8 cellular contexts compared by ENCODE assay signal in the genomic region with DNA sequence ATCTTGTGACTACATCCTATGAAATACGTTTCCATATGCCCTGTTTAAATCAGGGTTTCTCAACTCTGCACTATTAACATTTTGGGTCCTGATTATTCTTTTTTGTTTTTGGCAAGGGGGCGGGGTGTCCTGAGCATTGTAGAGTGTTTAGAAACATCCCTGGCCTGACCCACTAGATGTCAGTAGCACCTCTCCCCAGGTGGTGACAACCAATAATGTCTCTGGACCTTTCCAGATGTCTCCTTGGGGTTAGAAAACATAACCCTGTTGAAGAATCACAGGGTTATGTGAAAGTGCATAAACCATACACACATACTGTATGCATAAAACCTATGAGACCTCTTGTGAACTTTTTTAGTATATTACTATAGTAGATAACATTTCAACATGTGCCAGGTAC. TPM values are rescaled to one million over a fixed set of nuclear protein-coding genes. Genes with fewer than 3 reads are reported as not detected.
A peak's percentile ranks its signal among the peaks of the same experiment; 100 is the strongest.
DNase-seq lines count a peak whose midpoint lies in the region; TF ChIP-seq lines count a peak whose summit lies in the region.

No MANE protein-coding gene starts in this region.

- peaks cover 30% of the 10 kb centered on the region for H3K4me1 Mint-ChIP-seq in activated naive CD8-positive, alpha-beta T cell treated with anti-CD3 and anti-CD28 coated beads for 36 hours

- H3K4me3 ChIP-seq in DOHH2 (ENCODE audit: low read length), result peak overlapping the region; percentile 100
- peak overlapping the region; percentile 98 to 99 for H3K4me3 ChIP-seq in muscle layer of duodenum (ENCODE audit: low read depth in 1 of 2, low read length in 2 of 2)
- no peak overlapping the region for H3K4me3 ChIP-seq in SJCRH30

- peak overlapping the region; percentile 72 for H3K27ac ChIP-seq in DOHH2 (ENCODE audit: low read depth, low read length)
- no peak overlapping the region for H3K27ac ChIP-seq in muscle layer of duodenum (ENCODE audit: low read length)
- H3K27ac ChIP-seq in SJCRH30, result no peak overlapping the region
- H3K27ac ChIP-seq in caudate nucleus (ENCODE audit: low read depth, low read length), result no peak overlapping the region

- no peaks in the 10 kb centered on the region for H3K9me3 Mint-ChIP-seq in activated naive CD8-positive, alpha-beta T cell treated with anti-CD3 and anti-CD28 coated beads for 36 hours

- H3K36me3 ChIP-seq in DOHH2 (ENCODE audit: control insufficient read depth, low read length), result peaks cover 29% of the 10 kb centered on the region
- H3K36me3 ChIP-seq in muscle layer of duodenum (ENCODE audit: control insufficient read depth in 1 of 2, insufficient read depth in 2 of 2, low read length in 2 of 2), result peaks cover 5 to 11% of the 10 kb centered on the region in 2 donors
- H3K36me3 ChIP-seq in SJCRH30, result no peaks in the 10 kb centered on the region

- peaks cover 31% of the 10 kb centered on the region for H3K4me1 ChIP-seq in DOHH2 (ENCODE audit: control insufficient read depth, low read length)
- peaks cover 14 to 28% of the 10 kb centered on the region in 2 donors for H3K4me1 ChIP-seq in muscle layer of duodenum (ENCODE audit: control insufficient read depth in 1 of 2, insufficient read depth in 2 of 2, low read length in 2 of 2)
- H3K4me1 ChIP-seq in SJCRH30, result no peaks in the 10 kb centered on the region

- peaks cover 5% of the 10 kb centered on the region for H3F3A ChIP-seq in DOHH2 (ENCODE audit: control insufficient read depth, insufficient read depth)

- TF ChIP-seq CTCF in DOHH2 (IDR thresholded peaks at IDR 0.05; ENCODE audit: low read depth, low read length, poor library complexity, severe bottlenecking), result peak; percentile 84

- peaks cover 63% of the 10 kb centered on the region for H3K79me2 ChIP-seq in DOHH2 (ENCODE audit: control insufficient read depth, low read length)

- H3K4me2 ChIP-seq in DOHH2 (ENCODE audit: low read length), result peak overlapping the region; percentile 96

- no peaks in the 10 kb centered on the region for H3K9me2 ChIP-seq in DOHH2 (replicated peaks; ENCODE audit: control insufficient read depth, low read length)

- DNase-seq in HuH-7.5 (ENCODE audit: low spot score) (peak; percentile 27), NCI-H1417 treated with DMSO at 0.1 percent for 48 hours (lab: John Stamatoyannopoulos, UW) (no peak), SJCRH30 (no peak), NCI-H345 treated with DMSO at 0.1 percent for 48 hours (lab: John Stamatoyannopoulos, UW; ENCODE audit: unreplicated experiment) (no peak), caudate nucleus (lab: John Stamatoyannopoulos, UW) (no peak)
- DNase-seq in activated naive CD8-positive, alpha-beta T cell treated with anti-CD3 and anti-CD28 coated beads for 36 hours, result no peak

- no peak overlapping the region for H3K27ac Mint-ChIP-seq in activated naive CD8-positive, alpha-beta T cell treated with anti-CD3 and anti-CD28 coated beads for 36 hours

- no peaks in the 10 kb centered on the region for H3K27me3 Mint-ChIP-seq in activated naive CD8-positive, alpha-beta T cell treated with anti-CD3 and anti-CD28 coated beads for 36 hours

- H4K20me1 ChIP-seq in DOHH2 (ENCODE audit: control insufficient read depth, insufficient read depth, low read depth, low read length), result peaks cover 13% of the 10 kb centered on the region; the same call in 1 of the 2 replicates

- peaks cover 7% of the 10 kb centered on the region for H3K36me3 Mint-ChIP-seq in activated naive CD8-positive, alpha-beta T cell treated with anti-CD3 and anti-CD28 coated beads for 36 hours

- H3K27me3 ChIP-seq in DOHH2 (ENCODE audit: control insufficient read depth, low read length) (no peaks in the 10 kb centered on the region), muscle layer of duodenum (ENCODE audit: low read depth, low read length) (no peaks in the 10 kb centered on the region), SJCRH30 (no peaks in the 10 kb centered on the region)

- H3K4me3 Mint-ChIP-seq in activated naive CD8-positive, alpha-beta T cell treated with anti-CD3 and anti-CD28 coated beads for 36 hours, result peak overlapping the region; percentile 85

- H3K9me3 ChIP-seq in DOHH2 (ENCODE audit: control insufficient read depth, insufficient read depth, low read length), result no peaks in the 10 kb centered on the region
- no peaks in the 10 kb centered on the region for H3K9me3 ChIP-seq in muscle layer of duodenum (ENCODE audit: control insufficient read depth in 1 of 2, low read length in 2 of 2)
- no peaks in the 10 kb centered on the region for H3K9me3 ChIP-seq in SJCRH30 (replicated peaks)

RNA-seq across cellular contexts. Expression of a gene that starts 1.4 kb away (rescaled TPM):
- 10 to 100 TPM; 14.4 to 17.4 TPM for total RNA-seq in activated naive CD8-positive, alpha-beta T cell treated with anti-CD3 and anti-CD28 coated beads for 36 hours
- 10.1 and 11.5 TPM in 2 replicates for total RNA-seq in SJCRH30 (2014; rRNA removed; shearing (Covaris generic))

RNA-seq across cellular contexts. Expression of a gene that starts 1.5 kb away (rescaled TPM):
- total RNA-seq in activated naive CD8-positive, alpha-beta T cell treated with anti-CD3 and anti-CD28 coated beads for 36 hours, result 10 to 100 TPM; 22.4 to 23.0 TPM
- total RNA-seq in SJCRH30 (2014; rRNA removed; shearing (Covaris generic)), result 17.2 and 20.2 TPM in 2 replicates
